Comparison of ENCODE assay signal across 1 cellular context in the genomic region with DNA sequence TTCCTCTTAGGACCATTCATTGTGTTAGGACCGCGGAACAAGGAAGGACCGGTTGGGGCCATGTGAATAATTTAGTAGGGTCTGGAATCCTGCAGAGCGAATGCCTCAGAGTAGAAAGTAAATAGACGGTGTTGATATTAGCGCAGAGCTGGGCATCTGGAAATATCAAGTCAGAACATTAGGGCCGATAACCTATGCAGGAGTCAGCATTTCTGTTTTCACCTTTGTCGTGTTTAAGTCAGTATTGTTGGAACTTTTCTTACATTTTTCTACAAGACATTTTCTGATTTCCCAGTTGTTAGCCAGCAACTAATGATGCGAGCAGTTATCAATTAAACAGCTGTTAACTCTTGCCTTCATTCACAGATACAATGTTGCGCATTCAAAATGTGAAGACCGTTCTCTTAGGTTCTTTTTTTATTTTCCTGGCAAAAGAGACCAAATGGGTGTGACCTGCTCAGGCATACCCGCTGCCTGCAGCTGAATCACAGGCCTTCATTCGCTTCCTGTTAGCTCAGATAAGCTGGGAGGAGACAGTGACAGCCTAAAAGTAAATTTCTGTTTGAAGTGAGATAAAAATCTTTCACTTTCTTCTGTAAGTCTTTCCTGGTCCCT.
TF ChIP-seq lines count a peak whose summit lies in the region.

No MANE protein-coding gene starts in this region.

TF ChIP-seq in HCT116, 20 proteins besides CTCF, POLR2A, EP300 and RAD21 (continued from another document):
- TF ChIP-seq ZBTB33 (IDR thresholded peaks at IDR 0.05; ENCODE audit: extremely low read depth, insufficient replicate concordance, low read length) (no peak), JUND (IDR thresholded peaks at IDR 0.05) (no peak)
- TF ChIP-seq, protein P1, sequence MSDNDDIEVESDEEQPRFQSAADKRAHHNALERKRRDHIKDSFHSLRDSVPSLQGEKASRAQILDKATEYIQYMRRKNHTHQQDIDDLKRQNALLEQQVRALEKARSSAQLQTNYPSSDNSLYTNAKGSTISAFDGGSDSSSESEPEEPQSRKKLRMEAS (IDR thresholded peaks at IDR 0.05): no peak
TF ChIP-seq in HCT116: peak in this region for 0.
